ENCODE assay signal across 22 cellular contexts in genomic region chr6:112015725-112016124, GRCh38. TPM values are rescaled to one million over a fixed set of nuclear protein-coding genes. Genes with fewer than 3 reads are reported as not detected.
DNase-seq lines count a peak whose midpoint lies in the region; ATAC-seq and TF ChIP-seq lines count a peak whose summit lies in the region.
"Had no signal": no experiment of that assay in that cellular context is flagged by ENCODE, and none has a peak within 500 bp of the region (broad histone marks: within the 10 kb centered on the region; RNA-seq: fewer than 3 reads in every experiment).

No MANE protein-coding gene starts in this region.

- H3K9me2 ChIP-seq in PC-3 (replicated peaks; ENCODE audit: low read length), result no peaks in the 10 kb centered on the region

- H2AFZ ChIP-seq in PC-3 (ENCODE audit: low read length), result no peak overlapping the region

- no peak overlapping the region for H3K4me3 ChIP-seq in PC-3 (ENCODE audit: low read length)
- H3K4me3 ChIP-seq: upper lobe of left lung had no signal

- H3K36me3 ChIP-seq in PC-3 (ENCODE audit: low read depth, low read length), result no peaks in the 10 kb centered on the region
- H3K36me3 ChIP-seq: upper lobe of left lung had no signal

- H3K27ac ChIP-seq in PC-3 (ENCODE audit: low read length), result peak overlapping the region; percentile 90
- H3K27ac ChIP-seq in foreskin keratinocyte, result peak overlapping the region; percentile 57
- H3K27ac ChIP-seq: upper lobe of left lung, VCaP had no signal

- H4K20me1 ChIP-seq in PC-3 (ENCODE audit: low read length), result no peaks in the 10 kb centered on the region

- H3K27ac Mint-ChIP-seq in activated naive CD4-positive, alpha-beta T cell treated with anti-CD3 and anti-CD28 coated beads, Interleukin-2, amount 50 U/mL, for 72 hours, result peak overlapping the region; percentile 77 to 94
- peak overlapping the region; percentile 79 to 87 for H3K27ac Mint-ChIP-seq in stimulated activated naive CD8-positive, alpha-beta T cell treated with anti-CD3 and anti-CD28 coated beads, Interleukin-15, amount 100 ng/mL, for 72 hours
- H3K27ac Mint-ChIP-seq: dendritic cell treated with granulocyte-macrophage colony-stimulating factor and Interleukin-4, amounts not matched to agents 40 ng/mL and 50 ng/mL, for 4 days; H9; IgD-negative memory B cell had no signal

- H3K4me1 ChIP-seq in PC-3 (ENCODE audit: insufficient read depth, low read length), result peaks cover 49% of the 10 kb centered on the region
- H3K4me1 ChIP-seq in foreskin keratinocyte, result peaks cover 33% of the 10 kb centered on the region

- peak overlapping the region; percentile 77 for H3K9ac ChIP-seq in PC-3 (ENCODE audit: low read length)

- no peak for TF ChIP-seq CTCF in PC-3 (conservative IDR thresholded peaks at IDR 0.05; ENCODE audit: low read depth, low read length)
- TF ChIP-seq CTCF in foreskin keratinocyte (conservative IDR thresholded peaks at IDR 0.05), result no peak

- POLR2A ChIA-PET in PC-3 (lab: Charles Lee; ENCODE audit: unreplicated experiment), result no interaction called here

- H3K4me1 Mint-ChIP-seq in stimulated activated naive CD8-positive, alpha-beta T cell treated with anti-CD3 and anti-CD28 coated beads, Interleukin-15, amount 100 ng/mL, for 72 hours, result peaks cover 50% of the 10 kb centered on the region
- H3K4me1 Mint-ChIP-seq: IgD-negative memory B cell had no signal

- H3K79me2 ChIP-seq in PC-3 (ENCODE audit: low read length), result no peaks in the 10 kb centered on the region

- ATAC-seq in activated naive CD4-positive, alpha-beta T cell treated with anti-CD3 and anti-CD28 coated beads, Interleukin-2, amount 50 U/mL, for 72 hours, result peak in 1 of 2 donors; percentile 0
- ATAC-seq in PC-3 (peak; percentile 4; the same call in 1 of the 2 replicates), foreskin keratinocyte (peak; percentile 4), GM21786 (IDR thresholded peaks at IDR 0.05; ENCODE audit: unreplicated experiment) (no peak)
- no peak for ATAC-seq in stimulated activated naive CD8-positive, alpha-beta T cell treated with anti-CD3 and anti-CD28 coated beads, Interleukin-15, amount 100 ng/mL, for 72 hours

- DNase-seq in activated naive CD4-positive, alpha-beta T cell treated with anti-CD3 and anti-CD28 coated beads, Interleukin-2, amount 50 U/mL, for 72 hours (ENCODE audit: low spot score in 2 of 2), result no peak
- no peak for DNase-seq in activated naive CD4-positive, alpha-beta T cell treated with anti-CD3 and anti-CD28 coated beads, Interleukin-2, amount 50 U/mL, for 16 hours
- DNase-seq in PC-3 (peak; percentile 30), foreskin keratinocyte (no peak), 8988T (no peak), NCI-H2107 treated with DMSO at 0.1 percent for 48 hours (lab: John Stamatoyannopoulos, UW; ENCODE audit: unreplicated experiment) (no peak)
- no peak for DNase-seq in stimulated activated naive CD8-positive, alpha-beta T cell treated with anti-CD3 and anti-CD28 coated beads, Interleukin-15, amount 100 ng/mL, for 72 hours
- DNase-seq: activated gamma-delta T cell; CD4-positive, alpha-beta memory T cell; H9; NCI-H187; NCI-H510A; retina; stimulated activated naive CD4-positive, alpha-beta T cell; T-helper 1 cell; upper lobe of left lung had no signal

- H3K36me3 Mint-ChIP-seq in activated naive CD4-positive, alpha-beta T cell treated with anti-CD3 and anti-CD28 coated beads, Interleukin-2, amount 50 U/mL, for 72 hours, result no peaks in the 10 kb centered on the region
- H3K36me3 Mint-ChIP-seq: CD4-positive, alpha-beta memory T cell; IgD-negative memory B cell had no signal

- peak overlapping the region; percentile 5 to 38 for H3K4me3 Mint-ChIP-seq in stimulated activated naive CD8-positive, alpha-beta T cell treated with anti-CD3 and anti-CD28 coated beads, Interleukin-15, amount 100 ng/mL, for 72 hours
- H3K4me3 Mint-ChIP-seq: dendritic cell treated with granulocyte-macrophage colony-stimulating factor and Interleukin-4, amounts not matched to agents 40 ng/mL and 50 ng/mL, for 4 days; H9; IgD-negative memory B cell had no signal

- intact Hi-C loops in PC-3 (cut with micrococcal nuclease), result no loop called here

- H3K27me3 Mint-ChIP-seq in stimulated activated naive CD8-positive, alpha-beta T cell treated with anti-CD3 and anti-CD28 coated beads, Interleukin-15, amount 100 ng/mL, for 72 hours, result no peaks in the 10 kb centered on the region
- H3K27me3 Mint-ChIP-seq: CD4-positive, alpha-beta memory T cell; IgD-negative memory B cell had no signal

- CTCF ChIA-PET in PC-3 (lab: Charles Lee), result no interaction called here

- H3K9me3 Mint-ChIP-seq in activated naive CD4-positive, alpha-beta T cell treated with anti-CD3 and anti-CD28 coated beads, Interleukin-2, amount 50 U/mL, for 72 hours, result no peaks in the 10 kb centered on the region
- no peaks in the 10 kb centered on the region for H3K9me3 Mint-ChIP-seq in stimulated activated naive CD8-positive, alpha-beta T cell treated with anti-CD3 and anti-CD28 coated beads, Interleukin-15, amount 100 ng/mL, for 72 hours
- H3K9me3 Mint-ChIP-seq: CD4-positive, alpha-beta memory T cell; dendritic cell treated with granulocyte-macrophage colony-stimulating factor and Interleukin-4, amounts not matched to agents 40 ng/mL and 50 ng/mL, for 4 days; H9; IgD-negative memory B cell had no signal

- peak overlapping the region; percentile 10; the same call in 1 of the 2 replicates for H3K4me2 ChIP-seq in PC-3 (ENCODE audit: low read length)

- H3K9me3 ChIP-seq in PC-3 (ENCODE audit: low read length), result no peaks in the 10 kb centered on the region
- H3K9me3 ChIP-seq: upper lobe of left lung had no signal

- no TSS peak for BruUV-seq in PC-3 (replicated peaks; lab: Mats Ljungman, UMichigan)

- H3K27me3 ChIP-seq in PC-3 (ENCODE audit: low read length), result no peaks in the 10 kb centered on the region
- H3K27me3 ChIP-seq in foreskin keratinocyte, result no peaks in the 10 kb centered on the region
- H3K27me3 ChIP-seq: upper lobe of left lung had no signal

- H3F3A ChIP-seq in PC-3 (ENCODE audit: low read length, unreplicated experiment), result no peaks in the 10 kb centered on the region

RNA-seq across cellular contexts. Expression of gene CCN6, which starts 38.2 kb away (rescaled TPM):
- not detected for total RNA-seq in activated naive CD4-positive, alpha-beta T cell treated with anti-CD3 and anti-CD28 coated beads, Interleukin-2, amount 50 U/mL, for 72 hours
- total RNA-seq in PC-3 (2014; rRNA removed) (not detected in 2 replicates), foreskin keratinocyte (0.11 and 0.37 TPM in 2 replicates)
- 0.06 and 0.34 TPM in 2 replicates for polyA plus RNA-seq in foreskin keratinocyte
- total RNA-seq: activated CD8-positive, alpha-beta memory T cell treated with anti-CD3 and anti-CD28 coated beads for 36 hours; CD4-positive, alpha-beta memory T cell; H9; mucosa of gallbladder; upper lobe of left lung had no signal
- polyA plus RNA-seq: IgD-negative memory B cell had no signal

Comparison
In these comparisons a context has a peak if more than half of its experiments do, and no peak if none do; other contexts are left out.
1. ATAC-seq: peak in PC-3 (single experiment) and foreskin keratinocyte (single experiment); none in stimulated activated naive CD8-positive, alpha-beta T cell treated with anti-CD3 and anti-CD28 coated beads, Interleukin-15, amount 100 ng/mL, for 72 hours (single experiment) and GM21786 (single experiment).